ENCODE assay signal across 26 cellular contexts in the genomic region with DNA sequence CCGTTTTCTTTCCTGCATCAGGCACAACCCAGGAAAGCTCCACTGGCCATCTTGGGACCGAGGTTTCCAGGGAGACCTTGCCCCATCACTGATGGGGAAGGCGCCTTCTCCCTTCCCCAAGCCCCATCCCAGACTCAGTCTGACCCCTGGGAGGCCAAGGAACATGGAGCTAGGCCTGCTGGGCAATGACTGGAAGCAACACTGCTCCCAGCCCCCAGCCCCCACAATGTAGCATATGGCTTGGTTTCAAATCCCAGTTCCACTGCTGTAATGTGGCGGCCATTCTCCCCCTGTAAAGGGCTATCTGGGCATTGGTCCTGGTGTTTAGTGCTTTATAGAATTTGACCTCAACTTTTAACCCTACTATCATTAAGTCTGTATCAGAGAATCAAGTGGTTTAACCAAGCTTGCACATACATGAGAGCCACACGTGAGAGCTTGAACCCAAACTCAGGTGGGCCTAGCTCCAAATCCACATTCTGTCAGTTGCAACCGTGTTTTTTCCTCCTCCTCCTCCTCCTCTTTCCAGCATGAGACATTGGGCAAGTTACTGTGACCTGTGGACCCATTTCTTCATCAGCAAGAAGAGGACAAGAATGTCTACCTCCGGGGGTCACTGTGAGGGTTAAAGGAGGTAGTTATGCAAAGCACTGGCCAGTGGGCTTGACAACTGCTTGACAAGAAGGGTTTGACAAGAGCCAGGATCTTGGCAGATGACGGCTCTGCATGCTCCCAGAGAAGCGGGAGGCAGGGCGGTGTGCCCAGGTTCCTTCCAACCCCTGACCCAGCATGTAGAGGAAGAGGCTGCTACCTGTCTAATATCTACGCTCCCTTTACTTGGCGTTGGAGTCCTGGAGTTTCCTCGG. TPM values are rescaled to one million over a fixed set of nuclear protein-coding genes. Genes with fewer than 3 reads are reported as not detected.
DNase-seq lines count a peak whose midpoint lies in the region; ATAC-seq, FAIRE-seq and TF ChIP-seq lines count a peak whose summit lies in the region.
"Had no signal": no experiment of that assay in that cellular context is flagged by ENCODE, and none has a peak within 500 bp of the region (broad histone marks: within the 10 kb centered on the region; RNA-seq: fewer than 3 reads in every experiment).

No MANE protein-coding gene starts in this region.

- no peaks in the 10 kb centered on the region for H3K36me3 Mint-ChIP-seq in stimulated activated effector memory CD8-positive, alpha-beta T cell treated with anti-CD3 and anti-CD28 coated beads, Interleukin-12 subunit alpha, Interleukin-12 subunit beta, amount 100 ng/mL, for 72 hours

- no peak for FAIRE-seq in K562 (lab: Jason Lieb, UNC)
- no peak for FAIRE-seq in kidney (lab: Jason Lieb, UNC)
- FAIRE-seq: G401.6, GM19239, islet of Langerhans, TTC549 had no signal

- no peak for TF ChIP-seq CTCF in K562 (IDR thresholded peaks at IDR 0.05 in 2 of 3, conservative IDR thresholded peaks at IDR 0.05 in 1 of 3; ENCODE audit: insufficient read depth in 2 of 3, low read depth in 1 of 3, low read length in 3 of 3)
- TF ChIP-seq CTCF in kidney (IDR thresholded peaks at IDR 0.05; ENCODE audit: borderline replicate concordance, extremely low read depth, insufficient read depth) = no peak

- no peaks in the 10 kb centered on the region for H3K4me1 ChIP-seq in K562 (replicated peaks in 1 of 2; ENCODE audit: control insufficient read depth in 2 of 2, insufficient read depth in 2 of 2, low read length in 2 of 2)
- H3K4me1 ChIP-seq in kidney (ENCODE audit: control insufficient read depth in 1 of 2, insufficient read depth in 1 of 2, low read depth in 1 of 2, low read length in 2 of 2) = peaks cover 7 to 10% of the 10 kb centered on the region in 2 donors

- no peaks in the 10 kb centered on the region for H3K79me2 ChIP-seq in K562 (ENCODE audit: control insufficient read depth, insufficient read depth, low read length)

- H3K4me1 Mint-ChIP-seq in stimulated activated effector memory CD8-positive, alpha-beta T cell treated with anti-CD3 and anti-CD28 coated beads, Interleukin-12 subunit alpha, Interleukin-12 subunit beta, amount 100 ng/mL, for 72 hours = peaks cover 5% of the 10 kb centered on the region

- CTCF ChIA-PET in K562 (lab: Yijun Ruan, JAX; ENCODE audit: low intra/inter-chr PET ratio) = no interaction called here

- no peaks in the 10 kb centered on the region for H3K9me3 ChIP-seq in K562 (replicated peaks; ENCODE audit: control insufficient read depth, insufficient read depth, low read depth, low read length)
- no peaks in the 10 kb centered on the region for H3K9me3 ChIP-seq in kidney (ENCODE audit: control insufficient read depth in 1 of 2, low read length in 2 of 2)
- H3K9me3 ChIP-seq: gastrocnemius medialis, neutrophil, tibial artery had no signal

- BruUV-seq in K562 (replicated peaks; lab: Mats Ljungman, UMichigan) = no TSS peak

- no peak overlapping the region for H2AFZ ChIP-seq in K562 (ENCODE audit: low read depth, low read length)

- TF ChIP-seq RAD21 in K562 (CRISPR knock-in tag; conservative IDR thresholded peaks at IDR 0.05 in 1 of 2, IDR thresholded peaks at IDR 0.05 in 1 of 2) = no peak

- H3K27me3 ChIP-seq in K562 (ENCODE audit: control insufficient read depth in 2 of 2, insufficient read depth in 2 of 2, low read length in 2 of 2) = peaks cover 8 to 30% of the 10 kb centered on the region in 2 experiments; a peak in 3 of 5 replicates
- H3K27me3 ChIP-seq: cardiac muscle cell, gastrocnemius medialis, tibial artery had no signal

- H3K36me3 ChIP-seq in K562 (ENCODE audit: control insufficient read depth, insufficient read depth, low read length) = no peaks in the 10 kb centered on the region
- H3K36me3 ChIP-seq in kidney (ENCODE audit: control insufficient read depth in 1 of 2, insufficient read depth in 2 of 2, low read length in 2 of 2) = peaks cover 0 to 4% of the 10 kb centered on the region in 2 donors
- H3K36me3 ChIP-seq: cardiac muscle cell, gastrocnemius medialis, neutrophil had no signal

- no peak for ATAC-seq in activated CD4-positive, CD25-positive, alpha-beta regulatory T cell treated with anti-CD3 and anti-CD28 coated beads, Interleukin-2, amount 50 U/mL, for 24 hours
- ATAC-seq in K562 (no peak), GM19452 (IDR thresholded peaks at IDR 0.05; ENCODE audit: unreplicated experiment) (no peak)
- ATAC-seq in stimulated activated effector memory CD8-positive, alpha-beta T cell treated with anti-CD3 and anti-CD28 coated beads, Interleukin-12 subunit alpha, Interleukin-12 subunit beta, amount 100 ng/mL, for 72 hours = no peak
- ATAC-seq: CD8-positive, alpha-beta T cell; stimulated activated naive CD8-positive, alpha-beta T cell treated with anti-CD3 and anti-CD28 coated beads, Interleukin-15, Interleukin-2, amounts not matched to agents 100 U/mL and 50 U/mL, for 24 hours had no signal

- H3K27ac ChIP-seq in K562 (ENCODE audit: extremely low read depth, low read depth, low read length) (no peak overlapping the region), kidney (ENCODE audit: low read depth in 2 of 2, low read length in 2 of 2) (no peak overlapping the region)
- H3K27ac ChIP-seq: 22Rv1, cardiac muscle cell, gastrocnemius medialis, neutrophil, tibial artery had no signal

- H3K9me1 ChIP-seq in K562 (ENCODE audit: control insufficient read depth, insufficient read depth, low read length) = peaks cover 3% of the 10 kb centered on the region

- in situ Hi-C loops in K562 (cut with MboI) = no loop called here

- TF ChIP-seq POLR2A in K562 (conservative IDR thresholded peaks at IDR 0.05) = no peak

- whole genome bisulfite sequencing in K562 (ENCODE audit: insufficient coverage, low coverage, missing lambda C conversion rate) = under 1% methylated on average over 12 of the region's 13 CpGs

- POLR2A ChIA-PET in K562 (lab: Yijun Ruan, JAX) = no interaction called here

- no peak overlapping the region for H3K4me2 ChIP-seq in K562 (ENCODE audit: insufficient read depth, low read length)

- H3K9me3 Mint-ChIP-seq in stimulated activated effector memory CD8-positive, alpha-beta T cell treated with anti-CD3 and anti-CD28 coated beads, Interleukin-12 subunit alpha, Interleukin-12 subunit beta, amount 100 ng/mL, for 72 hours = no peaks in the 10 kb centered on the region
- H3K9me3 Mint-ChIP-seq: activated naive CD4-positive, alpha-beta T cell treated with anti-CD3 and anti-CD28 coated beads for 36 hours; CD8-positive, alpha-beta T cell; dendritic cell treated with granulocyte-macrophage colony-stimulating factor and Interleukin-4, amounts not matched to agents 40 ng/mL and 50 ng/mL, for 4 days had no signal

- peak overlapping the region; percentile 37 for H3K27ac Mint-ChIP-seq in stimulated activated effector memory CD8-positive, alpha-beta T cell treated with anti-CD3 and anti-CD28 coated beads, Interleukin-12 subunit alpha, Interleukin-12 subunit beta, amount 100 ng/mL, for 72 hours
- H3K27ac Mint-ChIP-seq: activated naive CD4-positive, alpha-beta T cell treated with anti-CD3 and anti-CD28 coated beads for 36 hours; CD8-positive, alpha-beta T cell; dendritic cell treated with granulocyte-macrophage colony-stimulating factor and Interleukin-4, amounts not matched to agents 40 ng/mL and 50 ng/mL, for 4 days had no signal

- peak; percentile 18 for DNase-seq in activated CD4-positive, CD25-positive, alpha-beta regulatory T cell treated with anti-CD3 and anti-CD28 coated beads, Interleukin-2, amount 50 U/mL, for 72 hours
- DNase-seq in K562 (ENCODE audit: extremely low read depth in 1 of 4, low spot score in 3 of 4) (no peak), kidney (peak; percentile 51), NCI-H2227 (lab: John Stamatoyannopoulos, UW; ENCODE audit: unreplicated experiment) (no peak), NCI-H1048 (lab: John Stamatoyannopoulos, UW) (no peak)
- DNase-seq in stimulated activated effector memory CD8-positive, alpha-beta T cell treated with anti-CD3 and anti-CD28 coated beads, Interleukin-12 subunit alpha, Interleukin-12 subunit beta, amount 100 ng/mL, for 72 hours (ENCODE audit: low spot score in 2 of 2) = no peak
- DNase-seq: activated naive CD4-positive, alpha-beta T cell treated with anti-CD3 and anti-CD28 coated beads for 36 hours; activated T-cell treated with anti-CD3 and anti-CD28 coated beads, Interleukin-2, amount 50 U/mL, for 1 hour; CD8-positive, alpha-beta T cell; NCI-H510A treated with DMSO at 0.1 percent for 48 hours; stimulated activated CD4-positive, alpha-beta T cell treated with anti-CD3 and anti-CD28 coated beads, Interleukin-12 subunit alpha, Interleukin-12 subunit beta, amount 100 ng/mL, for 4 hours; stimulated activated naive CD8-positive, alpha-beta T cell treated with anti-CD3 and anti-CD28 coated beads, Interleukin-15, Interleukin-2, amounts not matched to agents 100 U/mL and 50 U/mL, for 24 hours; T-helper 1 cell had no signal

- H3K9ac ChIP-seq in K562 (ENCODE audit: insufficient read depth in 1 of 2, low read depth in 2 of 2, low read length in 2 of 2) (no peak overlapping the region), kidney (ENCODE audit: low read length in 2 of 2) (no peak overlapping the region)

- H3K4me3 ChIP-seq in K562 (no peak overlapping the region), kidney (ENCODE audit: low read length in 2 of 2) (no peak overlapping the region)
- H3K4me3 ChIP-seq: cardiac muscle cell, gastrocnemius medialis, lung, tibial artery had no signal

- H3K4me3 Mint-ChIP-seq in stimulated activated effector memory CD8-positive, alpha-beta T cell treated with anti-CD3 and anti-CD28 coated beads, Interleukin-12 subunit alpha, Interleukin-12 subunit beta, amount 100 ng/mL, for 72 hours = no peak overlapping the region
- H3K4me3 Mint-ChIP-seq: activated naive CD4-positive, alpha-beta T cell treated with anti-CD3 and anti-CD28 coated beads for 36 hours; CD8-positive, alpha-beta T cell; dendritic cell treated with granulocyte-macrophage colony-stimulating factor and Interleukin-4, amounts not matched to agents 40 ng/mL and 50 ng/mL, for 4 days had no signal

- no peak for TF ChIP-seq EP300 in K562 (IDR thresholded peaks at IDR 0.05; ENCODE audit: low read length)

- H4K20me1 ChIP-seq in K562 (replicated peaks; ENCODE audit: control insufficient read depth, insufficient read depth, low read length) = no peaks in the 10 kb centered on the region; the same call in 1 of the 2 replicates

- intact Hi-C loops in K562 (cut with micrococcal nuclease) = no loop called here
- intact Hi-C loops in kidney (cut with DNase I) = no loop called here

RNA-seq across cellular contexts. Expression of a gene that starts 37.4 kb away (rescaled TPM):
- total RNA-seq in K562 (2011; cell fraction: chromatin; rRNA removed; ENCODE audit: low replicate concordance) = 0.48 and 0.97 TPM in 2 replicates
- 0.66 and 0.83 TPM in 2 replicates for total RNA-seq in K562 (2011; cell fraction: nucleolus; rRNA removed)
- 0.38 and 0.59 TPM in 2 replicates for total RNA-seq in K562 (2011; cell fraction: nucleoplasm; rRNA removed)
- total RNA-seq in K562 (2014; rRNA removed) = 0.09 and 0.29 TPM in 2 replicates
- total RNA-seq in K562 (2014; rRNA removed; fragmentation: Illumina TruSeq; extraction: Trizol) = 0.03 TPM in 1 of 2 replicates, not detected in the other
- total RNA-seq in K562 (2015; rRNA removed; fragmentation: Illumina TruSeq; extraction: Trizol) = 0.14 and 0.15 TPM in 2 replicates
- 0.13 and 0.20 TPM in 2 replicates for total RNA-seq in K562 (2021)
- polyA plus RNA-seq in K562 (2011; rRNA removed) = 0.11 and 0.12 TPM in 2 replicates
- 0.09 and 0.37 TPM in 2 replicates for polyA plus RNA-seq in K562 (2011; cell fraction: cytosol; rRNA removed)
- 0.18 and 0.41 TPM in 2 replicates for polyA plus RNA-seq in K562 (2011; cell fraction: nucleus; rRNA removed)
- polyA plus RNA-seq in K562 (2012) = 0.13 and 0.15 TPM in 2 replicates
- 0.04 and 0.28 TPM in 2 replicates for polyA plus RNA-seq in K562 (2014; fragmentation: Illumina TruSeq; extraction: Trizol)
- polyA plus RNA-seq in K562 (2014; fragmentation: Nextera tagmentation; extraction: Ambion mirVana) = not detected
- 0.04 and 0.05 TPM in 2 replicates for polyA plus RNA-seq in K562 (2014; rRNA removed)
- 0.03 and 0.18 TPM in 2 replicates for polyA minus RNA-seq in K562 (2011; rRNA and poly(A)+ RNA removed)
- polyA minus RNA-seq in K562 (2011; cell fraction: cytosol; rRNA and poly(A)+ RNA removed) = 0.64 TPM in 1 of 2 replicates, not detected in the other
- polyA minus RNA-seq in K562 (2011; cell fraction: nucleus; rRNA and poly(A)+ RNA removed) = 0.11 and 0.13 TPM in 2 replicates
- 8.4 TPM for total RNA-seq in kidney
- polyA plus RNA-seq in kidney (ENCODE audit: insufficient read depth, low read depth, low replicate concordance) = 5.3 TPM

Comparison
In these comparisons a context has a peak if more than half of its experiments do, and no peak if none do; other contexts are left out.
1. DNase-seq: peak in activated CD4-positive, CD25-positive, alpha-beta regulatory T cell treated with anti-CD3 and anti-CD28 coated beads, Interleukin-2, amount 50 U/mL, for 72 hours (single experiment) and kidney (single experiment); none in K562 (0 of 4), stimulated activated effector memory CD8-positive, alpha-beta T cell treated with anti-CD3 and anti-CD28 coated beads, Interleukin-12 subunit alpha, Interleukin-12 subunit beta, amount 100 ng/mL, for 72 hours (0 of 2), NCI-H2227 (single experiment) and NCI-H1048 (single experiment).